In genomic region chr7:4479367-4480039, GRCh38 we compare ENCODE assay signal across 8 cellular contexts.
DNase-seq lines count a peak whose midpoint lies in the region; ATAC-seq and TF ChIP-seq lines count a peak whose summit lies in the region.

No MANE protein-coding gene starts in this region.

- H3K36me3 ChIP-seq in SJSA1 (no peaks in the 10 kb centered on the region), smooth muscle cell (ENCODE audit: low read depth) (no peaks in the 10 kb centered on the region)

- TF ChIP-seq CTCF in foreskin keratinocyte (conservative IDR thresholded peaks at IDR 0.05) (peak; percentile 53), smooth muscle cell (IDR thresholded peaks at IDR 0.05; ENCODE audit: borderline replicate concordance, insufficient read depth, poor library complexity, severe bottlenecking) (peak; percentile 46)

- H3K4me2 ChIP-seq in smooth muscle cell, result no peak overlapping the region

- DNase-seq in activated T-cell treated with anti-CD3 and anti-CD28 coated beads for 48 hours (ENCODE audit: low read depth) (peak; percentile 1), activated T-cell treated with anti-CD3 and anti-CD28 coated beads for 4 hours (no peak), NCI-H1092 (lab: John Stamatoyannopoulos, UW) (peak; percentile 56), SJSA1 (ENCODE audit: low read depth in 1 of 2, low spot score in 2 of 2) (peak; percentile 29 to 48), foreskin keratinocyte (peak; percentile 15 to 52), smooth muscle cell (lab: John Stamatoyannopoulos, UW; ENCODE audit: unreplicated experiment) (no peak), activated gamma-delta T cell (lab: John Stamatoyannopoulos, UW) (no peak)
- DNase-seq in activated effector memory CD4-positive, alpha-beta T cell treated with anti-CD3 and anti-CD28 coated beads, Interleukin-2, amount 50 U/mL, for 16 hours, result no peak

- ATAC-seq in foreskin keratinocyte, result no peak

- H3K27me3 ChIP-seq in SJSA1 (replicated peaks) (0 out of 2 replicates have a peak, but pooled peaks cover 2% of the 10 kb centered on the region), foreskin keratinocyte (no peaks in the 10 kb centered on the region), smooth muscle cell (ENCODE audit: low read depth) (no peaks in the 10 kb centered on the region)

- H4K20me1 ChIP-seq in smooth muscle cell (ENCODE audit: low read depth), result no peaks in the 10 kb centered on the region

- H3F3A ChIP-seq in smooth muscle cell (ENCODE audit: low read depth), result no peaks in the 10 kb centered on the region

- H3K27ac ChIP-seq in SJSA1 (no peak overlapping the region), foreskin keratinocyte (no peak overlapping the region), smooth muscle cell (ENCODE audit: low read depth) (no peak overlapping the region)

- no peaks in the 10 kb centered on the region for H3K79me2 ChIP-seq in smooth muscle cell (ENCODE audit: low read depth)

- 48% methylated on average over 12 of the region's 12 CpGs for WGBS in smooth muscle cell (ENCODE audit: low lambda C conversion rate)

- no peaks in the 10 kb centered on the region for H3K4me1 ChIP-seq in SJSA1 (replicated peaks)
- no peaks in the 10 kb centered on the region for H3K4me1 ChIP-seq in foreskin keratinocyte
- H3K4me1 ChIP-seq in smooth muscle cell (ENCODE audit: low read depth), result no peaks in the 10 kb centered on the region

- H3K9me3 ChIP-seq in SJSA1 (replicated peaks) (peaks cover 16% of the 10 kb centered on the region; the same call in 1 of the 2 replicates), smooth muscle cell (replicated peaks; ENCODE audit: low read depth) (no peaks in the 10 kb centered on the region)

- no peak overlapping the region for H2AFZ ChIP-seq in smooth muscle cell (ENCODE audit: low read depth)

- no peak overlapping the region for H3K9ac ChIP-seq in smooth muscle cell (ENCODE audit: low read depth)

- no peak overlapping the region for H3K4me3 ChIP-seq in SJSA1
- H3K4me3 ChIP-seq in smooth muscle cell, result no peak overlapping the region

Comparison
In these comparisons a context has a peak if more than half of its experiments do, and no peak if none do; other contexts are left out.
1. DNase-seq: peak in activated T-cell treated with anti-CD3 and anti-CD28 coated beads for 48 hours (single experiment), NCI-H1092 (single experiment), SJSA1 (2 of 2) and foreskin keratinocyte (2 of 2); none in activated T-cell treated with anti-CD3 and anti-CD28 coated beads for 4 hours (single experiment), smooth muscle cell (single experiment), activated gamma-delta T cell (single experiment) and activated effector memory CD4-positive, alpha-beta T cell treated with anti-CD3 and anti-CD28 coated beads, Interleukin-2, amount 50 U/mL, for 16 hours (single experiment).